Comparison of ENCODE assay signal across 2 cellular contexts in the genomic region with DNA sequence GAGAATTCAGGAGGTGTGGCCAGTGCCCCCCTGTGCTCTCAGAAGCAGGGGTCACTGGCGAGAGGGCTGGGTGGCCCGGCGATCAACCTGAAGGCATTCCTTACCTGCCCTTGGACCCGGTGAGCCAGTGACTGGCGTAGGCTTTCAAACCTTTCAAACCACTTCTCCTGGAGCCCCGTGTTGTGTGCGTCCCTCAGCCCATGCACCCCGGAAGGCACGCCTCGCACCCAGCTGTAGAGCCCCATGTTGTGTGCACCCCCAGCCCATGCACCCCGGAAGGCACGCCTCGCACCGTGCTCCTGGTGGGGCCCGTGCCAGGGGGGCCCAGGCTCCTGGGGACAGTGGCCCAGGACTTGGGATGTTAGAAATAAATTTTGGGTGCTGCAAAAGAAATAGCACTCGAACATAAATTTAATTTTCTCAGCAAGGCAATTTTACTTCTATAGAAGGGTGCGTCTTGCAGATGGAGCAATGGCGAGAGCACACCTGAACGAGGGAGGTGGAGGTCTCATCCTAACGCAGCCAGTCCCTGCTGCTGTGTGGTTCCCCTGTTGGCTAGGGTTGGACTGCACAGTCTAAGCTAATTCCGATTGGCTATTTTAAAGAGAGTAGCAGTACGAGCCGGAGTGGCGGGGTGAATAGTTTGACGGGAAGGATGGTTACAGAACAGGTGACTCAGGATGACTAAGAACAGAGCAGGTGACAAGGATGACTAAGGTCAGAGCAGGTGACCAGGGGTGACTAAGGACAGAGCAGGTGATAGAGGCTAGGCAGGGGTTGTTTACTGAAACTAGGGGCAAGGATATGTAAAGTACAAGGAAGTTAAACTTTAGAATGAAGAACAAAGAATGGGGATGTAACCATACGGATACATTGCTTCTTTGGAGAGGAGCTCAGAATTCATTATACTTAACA.
TF ChIP-seq lines count a peak whose summit lies in the region.

No MANE protein-coding gene starts in this region.

TF ChIP-seq in HEK293, 187 proteins besides CTCF, POLR2A, EP300 and RAD21:
- TF ChIP-seq, protein P1, sequence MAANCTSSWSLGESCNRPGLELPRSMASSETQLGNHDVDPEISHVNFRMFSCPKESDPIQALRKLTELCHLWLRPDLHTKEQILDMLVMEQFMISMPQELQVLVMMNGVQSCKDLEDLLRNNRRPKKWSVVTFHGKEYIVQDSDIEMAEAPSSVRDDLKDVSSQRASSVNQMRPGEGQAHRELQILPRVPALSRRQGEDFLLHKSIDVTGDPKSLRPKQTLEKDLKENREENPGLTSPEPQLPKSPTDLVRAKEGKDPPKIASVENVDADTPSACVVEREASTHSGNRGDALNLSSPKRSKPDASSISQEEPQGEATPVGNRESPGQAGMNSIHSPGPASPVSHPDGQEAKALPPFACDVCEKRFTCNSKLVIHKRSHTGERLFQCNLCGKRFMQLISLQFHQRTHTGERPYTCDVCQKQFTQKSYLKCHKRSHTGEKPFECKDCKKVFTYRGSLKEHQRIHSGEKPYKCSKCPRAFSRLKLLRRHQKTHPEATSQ (tag by site-specific recombination; IDR thresholded peaks at IDR 0.05), result no peak
- TF ChIP-seq ZNF624 (tag by site-specific recombination; IDR thresholded peaks at IDR 0.05), result no peak
- no peak for TF ChIP-seq ZNF660 (tag by site-specific recombination; IDR thresholded peaks at IDR 0.05)
- TF ChIP-seq, protein P2, sequence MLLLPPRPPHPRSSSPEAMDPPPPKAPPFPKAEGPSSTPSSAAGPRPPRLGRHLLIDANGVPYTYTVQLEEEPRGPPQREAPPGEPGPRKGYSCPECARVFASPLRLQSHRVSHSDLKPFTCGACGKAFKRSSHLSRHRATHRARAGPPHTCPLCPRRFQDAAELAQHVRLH (tag by site-specific recombination; IDR thresholded peaks at IDR 0.05), result no peak
- TF ChIP-seq SETDB1 (IDR thresholded peaks at IDR 0.05; ENCODE audit: insufficient read length, low read length), result peak; percentile 92

TF ChIP-seq in WTC11, 78 proteins besides CTCF, POLR2A, EP300 and RAD21 (continued from another document):
- TF ChIP-seq, protein P3, sequence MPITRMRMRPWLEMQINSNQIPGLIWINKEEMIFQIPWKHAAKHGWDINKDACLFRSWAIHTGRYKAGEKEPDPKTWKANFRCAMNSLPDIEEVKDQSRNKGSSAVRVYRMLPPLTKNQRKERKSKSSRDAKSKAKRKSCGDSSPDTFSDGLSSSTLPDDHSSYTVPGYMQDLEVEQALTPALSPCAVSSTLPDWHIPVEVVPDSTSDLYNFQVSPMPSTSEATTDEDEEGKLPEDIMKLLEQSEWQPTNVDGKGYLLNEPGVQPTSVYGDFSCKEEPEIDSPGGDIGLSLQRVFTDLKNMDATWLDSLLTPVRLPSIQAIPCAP (CRISPR knock-in tag; IDR thresholded peaks at IDR 0.05), result no peak
- TF ChIP-seq NR2C2 (CRISPR knock-in tag; IDR thresholded peaks at IDR 0.05) (no peak), FOXP1 (CRISPR knock-in tag; IDR thresholded peaks at IDR 0.05; ENCODE audit: borderline replicate concordance) (no peak), IRF2 (CRISPR knock-in tag; IDR thresholded peaks at IDR 0.05; ENCODE audit: borderline replicate concordance, low read depth) (no peak), GTF2I (CRISPR knock-in tag; conservative IDR thresholded peaks at IDR 0.05) (no peak), TP53 (CRISPR knock-in tag; IDR thresholded peaks at IDR 0.05) (no peak), ESRRA (CRISPR knock-in tag; IDR thresholded peaks at IDR 0.05; ENCODE audit: borderline replicate concordance) (no peak), NR1H2 (CRISPR knock-in tag; IDR thresholded peaks at IDR 0.05) (no peak), ZNF138 (CRISPR knock-in tag; conservative IDR thresholded peaks at IDR 0.05) (no peak), SOX15 (CRISPR knock-in tag; IDR thresholded peaks at IDR 0.05) (no peak), MXD4 (CRISPR knock-in tag; IDR thresholded peaks at IDR 0.05; ENCODE audit: borderline replicate concordance) (no peak), TCF7 (CRISPR knock-in tag; IDR thresholded peaks at IDR 0.05; ENCODE audit: low read depth) (no peak)
- TF ChIP-seq, protein P4, sequence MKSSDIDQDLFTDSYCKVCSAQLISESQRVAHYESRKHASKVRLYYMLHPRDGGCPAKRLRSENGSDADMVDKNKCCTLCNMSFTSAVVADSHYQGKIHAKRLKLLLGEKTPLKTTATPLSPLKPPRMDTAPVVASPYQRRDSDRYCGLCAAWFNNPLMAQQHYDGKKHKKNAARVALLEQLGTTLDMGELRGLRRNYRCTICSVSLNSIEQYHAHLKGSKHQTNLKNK (CRISPR knock-in tag; IDR thresholded peaks at IDR 0.05), result no peak
- TF ChIP-seq, protein P5, sequence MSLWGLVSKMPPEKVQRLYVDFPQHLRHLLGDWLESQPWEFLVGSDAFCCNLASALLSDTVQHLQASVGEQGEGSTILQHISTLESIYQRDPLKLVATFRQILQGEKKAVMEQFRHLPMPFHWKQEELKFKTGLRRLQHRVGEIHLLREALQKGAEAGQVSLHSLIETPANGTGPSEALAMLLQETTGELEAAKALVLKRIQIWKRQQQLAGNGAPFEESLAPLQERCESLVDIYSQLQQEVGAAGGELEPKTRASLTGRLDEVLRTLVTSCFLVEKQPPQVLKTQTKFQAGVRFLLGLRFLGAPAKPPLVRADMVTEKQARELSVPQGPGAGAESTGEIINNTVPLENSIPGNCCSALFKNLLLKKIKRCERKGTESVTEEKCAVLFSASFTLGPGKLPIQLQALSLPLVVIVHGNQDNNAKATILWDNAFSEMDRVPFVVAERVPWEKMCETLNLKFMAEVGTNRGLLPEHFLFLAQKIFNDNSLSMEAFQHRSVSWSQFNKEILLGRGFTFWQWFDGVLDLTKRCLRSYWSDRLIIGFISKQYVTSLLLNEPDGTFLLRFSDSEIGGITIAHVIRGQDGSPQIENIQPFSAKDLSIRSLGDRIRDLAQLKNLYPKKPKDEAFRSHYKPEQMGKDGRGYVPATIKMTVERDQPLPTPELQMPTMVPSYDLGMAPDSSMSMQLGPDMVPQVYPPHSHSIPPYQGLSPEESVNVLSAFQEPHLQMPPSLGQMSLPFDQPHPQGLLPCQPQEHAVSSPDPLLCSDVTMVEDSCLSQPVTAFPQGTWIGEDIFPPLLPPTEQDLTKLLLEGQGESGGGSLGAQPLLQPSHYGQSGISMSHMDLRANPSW (CRISPR knock-in tag; conservative IDR thresholded peaks at IDR 0.05; ENCODE audit: low read depth), result no peak
- TF ChIP-seq, protein P6, sequence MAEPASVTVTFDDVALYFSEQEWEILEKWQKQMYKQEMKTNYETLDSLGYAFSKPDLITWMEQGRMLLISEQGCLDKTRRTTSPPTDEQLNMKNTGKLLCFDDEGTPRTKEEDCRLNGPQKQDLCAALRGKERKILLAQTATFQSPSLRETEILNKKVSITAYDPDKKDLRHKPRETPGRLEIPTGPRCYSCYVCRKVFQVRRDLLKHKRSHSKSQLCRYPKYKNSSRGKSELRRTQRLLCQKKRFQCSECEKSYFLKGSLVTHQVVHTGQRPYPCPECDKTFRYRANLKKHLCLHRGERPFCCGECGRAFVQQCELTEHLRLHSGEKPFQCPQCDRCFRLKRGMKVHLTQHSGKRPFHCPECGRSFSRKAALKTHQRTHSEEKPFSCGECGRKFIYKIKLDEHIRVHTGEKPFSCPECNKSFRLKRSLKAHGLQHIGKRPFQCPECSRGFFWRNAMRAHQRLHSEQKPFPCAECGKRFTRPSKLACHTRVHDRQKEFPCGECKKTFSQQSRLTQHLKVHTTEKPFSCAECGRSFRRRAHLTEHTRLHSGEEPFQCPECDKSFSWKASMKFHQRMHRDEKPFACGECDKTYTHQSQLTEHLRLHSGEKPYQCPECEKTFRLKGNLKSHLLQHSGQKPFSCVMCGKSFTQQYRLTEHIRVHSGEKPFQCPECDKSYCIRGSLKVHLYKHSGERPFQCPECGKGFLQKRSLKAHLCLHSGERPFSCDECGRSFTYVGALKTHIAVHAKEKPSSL (CRISPR knock-in tag; conservative IDR thresholded peaks at IDR 0.05), result no peak
